Comparison of ENCODE assay signal across 22 cellular contexts in the genomic region with DNA sequence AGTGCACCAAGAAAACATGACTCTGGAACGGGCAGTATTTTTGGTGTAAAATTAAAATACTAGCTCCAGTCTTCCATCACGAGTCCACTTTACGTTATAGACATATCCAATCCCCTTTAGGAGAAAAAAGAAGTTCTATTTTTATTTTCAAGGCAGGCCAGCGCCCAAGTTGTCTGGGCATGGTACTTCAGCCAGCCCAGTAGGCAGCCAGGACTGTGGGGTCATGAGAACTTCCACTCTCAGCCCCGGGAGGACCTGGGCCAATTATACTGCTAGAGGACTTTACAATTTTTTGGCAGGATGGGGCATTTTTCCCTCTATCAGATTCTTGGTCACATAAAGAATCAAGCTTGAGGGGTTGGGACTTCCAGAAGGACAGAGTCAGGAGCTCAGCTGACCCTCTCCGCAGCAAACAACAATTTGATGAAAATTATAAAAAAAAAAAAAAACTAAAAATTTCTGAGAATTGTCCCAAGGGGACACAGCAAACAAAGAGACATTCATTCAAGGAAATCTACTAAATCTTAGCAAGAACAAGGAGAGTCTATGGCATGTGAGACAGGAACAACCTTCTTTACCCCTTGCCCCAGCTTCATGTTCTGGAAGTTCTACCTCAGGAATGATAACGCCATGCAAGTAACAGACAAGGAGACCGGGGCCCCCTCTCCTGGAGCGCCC. TPM values are rescaled to one million over a fixed set of nuclear protein-coding genes. Genes with fewer than 3 reads are reported as not detected.
A peak's percentile ranks its signal among the peaks of the same experiment; 100 is the strongest.
DNase-seq lines count a peak whose midpoint lies in the region; ATAC-seq and TF ChIP-seq lines count a peak whose summit lies in the region.
"Had no signal": no experiment of that assay in that cellular context is flagged by ENCODE, and none has a peak within 500 bp of the region (broad histone marks: within the 10 kb centered on the region; RNA-seq: fewer than 3 reads in every experiment).

No MANE protein-coding gene starts in this region.

- intact Hi-C loops in heart right ventricle (cut with DNase I) (no loop called here), ovary (cut with DNase I) (no loop called here)

- TF ChIP-seq EP300 in ovary (IDR thresholded peaks at IDR 0.05) = no peak

- H3K4me2 ChIP-seq in mesendoderm (ENCODE audit: low read length) (no peak overlapping the region), smooth muscle cell (no peak overlapping the region)
- H3K4me2 ChIP-seq: GM23338, PC-9 had no signal

- H3K79me2 ChIP-seq in mesendoderm (ENCODE audit: control insufficient read depth, insufficient read depth, low read length) = no peaks in the 10 kb centered on the region
- H3K79me2 ChIP-seq in smooth muscle cell (ENCODE audit: low read depth) = no peaks in the 10 kb centered on the region

- no peak overlapping the region for H3K9ac ChIP-seq in mesendoderm (ENCODE audit: low read length)
- no peak overlapping the region for H3K9ac ChIP-seq in smooth muscle cell (ENCODE audit: low read depth)
- H3K9ac ChIP-seq: BLaER1 treated with 17β-estradiol and CSF1 and Interleukin-3, amounts not matched to agents 10 nM and 100 nM had no signal

- peak overlapping the region; percentile 13 for H4K8ac ChIP-seq in mesendoderm (ENCODE audit: low read depth, low read length)

- no peak overlapping the region for H2BK15ac ChIP-seq in mesendoderm (replicated peaks; ENCODE audit: low read depth)

- H4K5ac ChIP-seq in mesendoderm (ENCODE audit: low read length) = no peak overlapping the region

- no peak overlapping the region for H3K56ac ChIP-seq in mesendoderm (ENCODE audit: low read length)

- H3K27ac ChIP-seq in cingulate gyrus (ENCODE audit: low read depth, low read length) (peak overlapping the region; percentile 29), heart right ventricle (peak overlapping the region in 5 of 10 donors; percentile 3 to 65 (median 19)), mesendoderm (ENCODE audit: low read depth, low read length) (no peak overlapping the region), ovary (no peak overlapping the region), smooth muscle cell (ENCODE audit: low read depth) (no peak overlapping the region)
- H3K27ac ChIP-seq: BLaER1 treated with 17β-estradiol and CSF1 and Interleukin-3, amounts not matched to agents 10 nM and 100 nM; PC-9 had no signal

- no peaks in the 10 kb centered on the region for H4K20me1 ChIP-seq in smooth muscle cell (ENCODE audit: low read depth)
- H4K20me1 ChIP-seq: BLaER1 treated with 17β-estradiol and CSF1 and Interleukin-3, amounts not matched to agents 10 nM and 100 nM had no signal

- ATAC-seq in heart right ventricle = peak in 7 of 8 donors; percentile 34 to 81 (median 66)
- ATAC-seq: GM23338 had no signal

- 52 to 64% methylated on average over 9 of the region's 9 CpGs for WGBS in heart right ventricle, 2 donors
- WGBS in mesendoderm (ENCODE audit: extremely low coverage, insufficient coverage, low lambda C conversion rate) = no CpG with 5 or more reads among the region's 9 CpGs
- 84 to 90% (median 88%) methylated on average over 9 of the region's 9 CpGs for WGBS in ovary, 3 donors
- WGBS in smooth muscle cell (ENCODE audit: low lambda C conversion rate) = 93% methylated on average over 9 of the region's 9 CpGs

- no peaks in the 10 kb centered on the region for H3K27me3 ChIP-seq in heart right ventricle
- no peaks in the 10 kb centered on the region for H3K27me3 ChIP-seq in mesendoderm (ENCODE audit: insufficient read depth, low read length, poor library complexity)
- H3K27me3 ChIP-seq in ovary = no peaks in the 10 kb centered on the region
- no peaks in the 10 kb centered on the region for H3K27me3 ChIP-seq in smooth muscle cell (ENCODE audit: low read depth)
- H3K27me3 ChIP-seq: BLaER1 treated with 17β-estradiol and CSF1 and Interleukin-3, amounts not matched to agents 10 nM and 100 nM; MG63 had no signal

- H3F3A ChIP-seq in smooth muscle cell (ENCODE audit: low read depth) = no peaks in the 10 kb centered on the region

- DNase-seq in Ammon's horn (ENCODE audit: low spot score) (peak; percentile 32), heart right ventricle (peak in 1 of 2 donors; percentile 12), mesendoderm (no peak), ovary (no peak), NCI-H1417 treated with DMSO at 0.1 percent for 48 hours (lab: John Stamatoyannopoulos, UW) (no peak), smooth muscle cell (lab: John Stamatoyannopoulos, UW; ENCODE audit: unreplicated experiment) (no peak)
- DNase-seq: CD4-positive, alpha-beta T cell; COR-L47; DMS53; H9; KBM-7; MG63; NCI-H1105 treated with DMSO at 0.1 percent for 48 hours; NCI-H2029 treated with DMSO at 0.1 percent for 48 hours; NCI-H446 treated with DMSO at 0.1 percent for 48 hours; NCI-H526; NK-92 treated with Interleukin-12 subunit alpha and Interleukin-12 subunit beta, amount 100 ng/mL, for 24 hours; PC-9; SHP77 had no signal

- H3K4me1 ChIP-seq in heart right ventricle (peaks cover 5 to 44% (median 29%) of the 10 kb centered on the region in 9 donors), mesendoderm (ENCODE audit: control insufficient read depth, low read depth, low read length) (peaks cover 12% of the 10 kb centered on the region), ovary (ENCODE audit: insufficient read depth) (no peaks in the 10 kb centered on the region), smooth muscle cell (ENCODE audit: low read depth) (peaks cover 7% of the 10 kb centered on the region)

- H2BK120ac ChIP-seq in mesendoderm (ENCODE audit: low read depth, low read length) = no peak overlapping the region

- TF ChIP-seq POLR2A in ovary (IDR thresholded peaks at IDR 0.05) = no peak

- H2AFZ ChIP-seq in smooth muscle cell (ENCODE audit: low read depth) = no peak overlapping the region
- H2AFZ ChIP-seq: GM23338, PC-9 had no signal

- TF ChIP-seq CTCF in heart right ventricle (IDR thresholded peaks at IDR 0.05) (no peak), ovary (IDR thresholded peaks at IDR 0.05) (no peak), smooth muscle cell (IDR thresholded peaks at IDR 0.05; ENCODE audit: borderline replicate concordance, insufficient read depth, poor library complexity, severe bottlenecking) (no peak)

- peaks cover 0 to 11% (median 0%) of the 10 kb centered on the region in 11 donors for H3K9me3 ChIP-seq in heart right ventricle
- no peaks in the 10 kb centered on the region for H3K9me3 ChIP-seq in ovary
- H3K9me3 ChIP-seq in smooth muscle cell (replicated peaks; ENCODE audit: low read depth) = no peaks in the 10 kb centered on the region

- H3K4me3 ChIP-seq in heart right ventricle (no peak overlapping the region), mesendoderm (ENCODE audit: low read length) (no peak overlapping the region), ovary (no peak overlapping the region), smooth muscle cell (no peak overlapping the region)
- H3K4me3 ChIP-seq: BLaER1 treated with 17β-estradiol and CSF1 and Interleukin-3, amounts not matched to agents 10 nM and 100 nM; GM23338; MG63; PC-9 had no signal

- no peak overlapping the region for H3K4ac ChIP-seq in mesendoderm (ENCODE audit: low read depth, low read length)

- H3K36me3 ChIP-seq in heart right ventricle = no peaks in the 10 kb centered on the region
- H3K36me3 ChIP-seq in mesendoderm (ENCODE audit: control insufficient read depth, insufficient read depth, low read length) = no peaks in the 10 kb centered on the region
- H3K36me3 ChIP-seq in ovary = no peaks in the 10 kb centered on the region
- no peaks in the 10 kb centered on the region for H3K36me3 ChIP-seq in smooth muscle cell (ENCODE audit: low read depth)
- H3K36me3 ChIP-seq: MG63 had no signal

- no peak overlapping the region for H2BK5ac ChIP-seq in mesendoderm (ENCODE audit: low read length)

- no peak overlapping the region for H3K23ac ChIP-seq in mesendoderm (ENCODE audit: low read length)

- no peak overlapping the region for H2AK5ac ChIP-seq in mesendoderm (ENCODE audit: low read length)

- H3K79me1 ChIP-seq in mesendoderm (ENCODE audit: low read length) = no peaks in the 10 kb centered on the region

- H3K18ac ChIP-seq in mesendoderm (ENCODE audit: low read length) = peak overlapping the region; percentile 47

RNA-seq across cellular contexts. Expression of a gene that starts 37.3 kb away (rescaled TPM):
- 10 to 100 TPM; 11.8 to 33.5 (median 18.1) TPM for total RNA-seq in heart right ventricle
- polyA plus RNA-seq in heart right ventricle = 10 to 100 TPM; 10.4 to 10.8 TPM
- 25.2 TPM for polyA plus RNA-seq in mesendoderm (2013, experiment 1 of 2)
- 25.4 TPM for polyA plus RNA-seq in mesendoderm (2013, experiment 2 of 2)
- 10 to 100 TPM in 4 of 7 donors, 1 to 10 TPM in 3; 6.7 to 20.6 (median 11.2) TPM for total RNA-seq in ovary
- polyA plus RNA-seq in ovary = 10 to 100 TPM in 1 of 2 donors, 1 to 10 TPM in 1; 9.8 to 20.5 TPM
- total RNA-seq in smooth muscle cell = 29.3 and 32.1 TPM in 2 replicates
- polyA plus RNA-seq in smooth muscle cell = 13.9 and 16.5 TPM in 2 replicates
